Comparison of ENCODE assay signal across 12 cellular contexts in genomic region chr1:206737729-206738222, GRCh38. TPM values are rescaled to one million over a fixed set of nuclear protein-coding genes. Genes with fewer than 3 reads are reported as not detected.
A peak's percentile ranks its signal among the peaks of the same experiment; 100 is the strongest.
DNase-seq lines count a peak whose midpoint lies in the region; ATAC-seq and TF ChIP-seq lines count a peak whose summit lies in the region.
"Had no signal": no experiment of that assay in that cellular context is flagged by ENCODE, and none has a peak within 500 bp of the region (broad histone marks: within the 10 kb centered on the region; RNA-seq: fewer than 3 reads in every experiment).

No MANE protein-coding gene starts in this region.

- peak overlapping the region; percentile 89 for H3K27ac Mint-ChIP-seq in central memory CD8-positive, alpha-beta T cell (ENCODE audit: low read depth)

- no peaks in the 10 kb centered on the region for H3K9me3 Mint-ChIP-seq in central memory CD8-positive, alpha-beta T cell

- H3K27ac ChIP-seq in Peyer's patch, result peak overlapping the region; percentile 3 to 63 (median 46)
- peak overlapping the region in 2 of 4 donors; percentile 21 to 52 for H3K27ac ChIP-seq in upper lobe of left lung

- H3K4me3 Mint-ChIP-seq in central memory CD8-positive, alpha-beta T cell, result peak overlapping the region; percentile 27

- TF ChIP-seq CTCF in Peyer's patch (IDR thresholded peaks at IDR 0.05) (no peak), omental fat pad (IDR thresholded peaks at IDR 0.05) (no peak), upper lobe of left lung (IDR thresholded peaks at IDR 0.05) (no peak)

- peak; percentile 38 for ATAC-seq in central memory CD8-positive, alpha-beta T cell (replicated peaks; ENCODE audit: extremely low read depth, poor library complexity, severe bottlenecking)
- ATAC-seq in omental fat pad (ENCODE audit: low FRiP score) (peak; percentile 40), upper lobe of left lung (ENCODE audit: low FRiP score in 2 of 2) (no peak)
- ATAC-seq: esophagus mucosa had no signal

- H3K4me3 ChIP-seq in Peyer's patch (no peak overlapping the region), HAP-1 (no peak overlapping the region), upper lobe of left lung (no peak overlapping the region)

- peaks cover 77% of the 10 kb centered on the region for H3K4me1 Mint-ChIP-seq in central memory CD8-positive, alpha-beta T cell

- peaks cover 0 to 10% (median 5%) of the 10 kb centered on the region in 4 donors for H3K4me1 ChIP-seq in Peyer's patch
- no peaks in the 10 kb centered on the region for H3K4me1 ChIP-seq in HAP-1
- H3K4me1 ChIP-seq in upper lobe of left lung, result peaks cover 4 to 31% (median 14%) of the 10 kb centered on the region in 4 donors

- DNase-seq in GM19238 (ENCODE audit: insufficient read length, low spot score) (peak; percentile 40), Peyer's patch (no peak), omental fat pad (ENCODE audit: low spot score) (no peak), HAP-1 (ENCODE audit: low spot score in 2 of 2) (no peak), DMS 273 treated with DMSO at 0.1 percent for 48 hours (lab: John Stamatoyannopoulos, UW) (no peak), upper lobe of left lung (no peak)
- no peak for DNase-seq in central memory CD8-positive, alpha-beta T cell (ENCODE audit: low spot score in 2 of 2)
- DNase-seq: DMS79 treated with DMSO at 0.1 percent for 48 hours, RPMI8226, substantia nigra had no signal

- in situ Hi-C loops in HAP-1 (cut with MboI; ENCODE audit: low sequenced_read_pairs), result loop anchor here (25.0 kb wide), 1 partner anchor 750 kb away; the partner anchor contains the start of gene CR1

- no peak for TF ChIP-seq EP300 in upper lobe of left lung (IDR thresholded peaks at IDR 0.05)

- WGBS in upper lobe of left lung, 2 donors, result 60 to 61% methylated on average over 3 of the region's 3 CpGs

- no peaks in the 10 kb centered on the region for H3K27me3 ChIP-seq in Peyer's patch
- no peaks in the 10 kb centered on the region for H3K27me3 ChIP-seq in HAP-1 (ENCODE audit: low read depth)
- H3K27me3 ChIP-seq in upper lobe of left lung, result no peaks in the 10 kb centered on the region

- H3K27me3 Mint-ChIP-seq in central memory CD8-positive, alpha-beta T cell, result no peaks in the 10 kb centered on the region

- H3K36me3 ChIP-seq in Peyer's patch (peaks cover 0 to 15% (median 0%) of the 10 kb centered on the region in 3 donors), HAP-1 (replicated peaks) (no peaks in the 10 kb centered on the region), upper lobe of left lung (peaks cover 4 to 24% (median 20%) of the 10 kb centered on the region in 4 donors)

- H3K9me3 ChIP-seq in Peyer's patch (no peaks in the 10 kb centered on the region), HAP-1 (no peaks in the 10 kb centered on the region), upper lobe of left lung (no peaks in the 10 kb centered on the region)

- peaks cover 31% of the 10 kb centered on the region for H3K36me3 Mint-ChIP-seq in central memory CD8-positive, alpha-beta T cell (ENCODE audit: insufficient read depth)

- TF ChIP-seq POLR2A in Peyer's patch (IDR thresholded peaks at IDR 0.05) (no peak), upper lobe of left lung (IDR thresholded peaks at IDR 0.05) (no peak)

RNA-seq across cellular contexts. Expression of gene IL19, which starts 32.8 kb away (rescaled TPM):
- total RNA-seq in Peyer's patch (not detected), omental fat pad (under 1 TPM in 1 of 4 donors, not detected in 3; 0.60 TPM), upper lobe of left lung (not detected)

RNA-seq across cellular contexts. Expression of gene IL10, which starts 34.5 kb away (rescaled TPM):
- total RNA-seq in Peyer's patch (1 to 10 TPM in 1 of 4 donors, under 1 TPM in 1, not detected in 2; 0.85 to 2.0 TPM), omental fat pad (10 to 100 TPM; 10.9 to 34.4 (median 28.7) TPM), upper lobe of left lung (1 to 10 TPM in 4 of 6 donors, under 1 TPM in 2; 0.55 to 5.2 (median 3.3) TPM)
- total RNA-seq: astrocyte had no signal

RNA-seq across cellular contexts. Expression of gene MAPKAPK2, which starts 53.1 kb away (rescaled TPM):
- total RNA-seq in Peyer's patch (10 to 100 TPM; 49.6 to 92.4 (median 59.6) TPM), omental fat pad (100 to 1,000 TPM in 1 of 4 donors, 10 to 100 TPM in 3; 52.0 to 151 (median 79.9) TPM), upper lobe of left lung (100 to 1,000 TPM in 2 of 6 donors, 10 to 100 TPM in 4; 64.8 to 135 (median 84.3) TPM)

Comparison
In these comparisons a context has a peak if more than half of its experiments do, and no peak if none do; other contexts are left out.
1. ATAC-seq: peak in central memory CD8-positive, alpha-beta T cell (single experiment) and omental fat pad (single experiment); none in upper lobe of left lung (0 of 2).